ENCODE assay signal across 12 cellular contexts in the genomic region with DNA sequence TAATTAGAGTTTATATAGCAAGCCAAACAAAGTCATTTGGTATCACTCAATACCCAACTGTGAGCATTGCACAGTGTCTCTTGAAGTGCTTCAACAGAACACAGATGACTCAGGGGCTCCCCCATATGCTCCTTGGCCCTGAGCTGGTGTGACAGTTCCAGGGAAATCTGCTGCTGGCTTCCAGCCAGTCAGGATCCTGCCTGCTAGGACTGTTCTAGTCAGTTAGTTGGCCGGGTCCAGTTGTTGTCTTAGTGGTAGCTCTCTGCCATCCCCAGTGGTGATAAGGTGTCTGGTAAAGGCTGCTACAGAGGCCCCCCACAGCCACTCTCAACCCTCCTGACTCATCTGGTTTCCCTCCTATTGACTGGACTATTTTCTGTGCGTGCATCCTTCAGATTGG.
DNase-seq lines count a peak whose midpoint lies in the region; ATAC-seq and TF ChIP-seq lines count a peak whose summit lies in the region.
"Had no signal": no experiment of that assay in that cellular context is flagged by ENCODE, and none has a peak within 500 bp of the region (broad histone marks: within the 10 kb centered on the region; RNA-seq: fewer than 3 reads in every experiment).

No MANE protein-coding gene starts in this region.

- TF ChIP-seq CTCF in neural crest cell (conservative IDR thresholded peaks at IDR 0.05) (no peak), GM23338 (conservative IDR thresholded peaks at IDR 0.05; ENCODE audit: low read depth in 2 of 2) (no peak), GM10248 (IDR thresholded peaks at IDR 0.05; ENCODE audit: control extremely low read depth, extremely low read depth, low read depth, missing control alignments) (no peak)

- H3K4me3 Mint-ChIP-seq in neural crest cell (no peak overlapping the region), GM23338 (no peak overlapping the region)
- H3K4me3 Mint-ChIP-seq: stimulated activated naive B cell treated with anti-CD40 and anti-IgM and Interleukin-4, amounts not matched to agents 10 μg/mL and 1 μg/mL and 100 μg/mL, for 72 hours had no signal

- H2AFZ ChIP-seq in GM23338, result no peak overlapping the region

- no peak overlapping the region for H3K4me3 ChIP-seq in GM23338
- H3K4me3 ChIP-seq: BLaER1, spleen had no signal

- no peaks in the 10 kb centered on the region for H3K79me2 ChIP-seq in GM23338 (replicated peaks; ENCODE audit: insufficient read depth)

- DNase-seq in AG20443 (ENCODE audit: low spot score) (peak; percentile 44), NCI-H446 (lab: John Stamatoyannopoulos, UW) (peak; percentile 81 to 97), fibroblast of gingiva (ENCODE audit: low read depth) (peak; percentile 47), neural crest cell (ENCODE audit: low read depth, low spot score) (no peak), GM23338 (ENCODE audit: low spot score) (no peak), GM10248 (ENCODE audit: extremely low spot score) (no peak)
- DNase-seq in central memory CD4-positive, alpha-beta T cell, result no peak
- DNase-seq: activated naive CD4-positive, alpha-beta T cell treated with anti-CD3 and anti-CD28 coated beads, Interleukin-2, amount 50 U/mL, for 16 hours; spleen; stimulated activated naive B cell treated with anti-CD40 and anti-IgM and Interleukin-4, amounts not matched to agents 10 μg/mL and 1 μg/mL and 100 μg/mL, for 72 hours had no signal

- ATAC-seq in HG02852 (IDR thresholded peaks at IDR 0.05; ENCODE audit: unreplicated experiment) (no peak), GM23338 (no peak)
- ATAC-seq: stimulated activated naive B cell treated with anti-CD40 and anti-IgM and Interleukin-4, amounts not matched to agents 10 μg/mL and 1 μg/mL and 100 μg/mL, for 72 hours had no signal

- no peaks in the 10 kb centered on the region for H3K36me3 Mint-ChIP-seq in neural crest cell (ENCODE audit: low read depth)
- H3K36me3 Mint-ChIP-seq in GM23338 (ENCODE audit: low read depth), result no peaks in the 10 kb centered on the region
- H3K36me3 Mint-ChIP-seq: stimulated activated naive B cell treated with anti-CD40 and anti-IgM and Interleukin-4, amounts not matched to agents 10 μg/mL and 1 μg/mL and 100 μg/mL, for 72 hours had no signal

- no peaks in the 10 kb centered on the region for H4K20me1 ChIP-seq in GM23338 (replicated peaks; ENCODE audit: insufficient read depth)
- H4K20me1 ChIP-seq: BLaER1 had no signal

- H3K36me3 ChIP-seq in GM23338 (ENCODE audit: insufficient read depth), result no peaks in the 10 kb centered on the region
- H3K36me3 ChIP-seq: BLaER1, spleen had no signal

- no peaks in the 10 kb centered on the region for H3K9me3 Mint-ChIP-seq in neural crest cell
- no peaks in the 10 kb centered on the region; the same call in 2 of the 3 replicates for H3K9me3 Mint-ChIP-seq in GM23338
- H3K9me3 Mint-ChIP-seq: stimulated activated naive B cell treated with anti-CD40 and anti-IgM and Interleukin-4, amounts not matched to agents 10 μg/mL and 1 μg/mL and 100 μg/mL, for 72 hours had no signal

- no peaks in the 10 kb centered on the region for H3K27me3 Mint-ChIP-seq in neural crest cell (ENCODE audit: low read depth)
- no peaks in the 10 kb centered on the region for H3K27me3 Mint-ChIP-seq in GM23338 (ENCODE audit: insufficient read depth, low read depth, poor library complexity)

- H3K27ac ChIP-seq in GM23338 (ENCODE audit: low read depth), result no peak overlapping the region
- H3K27ac ChIP-seq: BLaER1, spleen had no signal

- H3F3A ChIP-seq in GM23338 (replicated peaks; ENCODE audit: low read depth), result no peaks in the 10 kb centered on the region

- H3K27me3 ChIP-seq in GM23338 (ENCODE audit: insufficient read depth), result no peaks in the 10 kb centered on the region
- H3K27me3 ChIP-seq: BLaER1 had no signal

- H3K27ac Mint-ChIP-seq in neural crest cell (ENCODE audit: unreplicated experiment) (peak overlapping the region; percentile 36), GM23338 (no peak overlapping the region)
- H3K27ac Mint-ChIP-seq: stimulated activated naive B cell treated with anti-CD40 and anti-IgM and Interleukin-4, amounts not matched to agents 10 μg/mL and 1 μg/mL and 100 μg/mL, for 72 hours had no signal

- POLR2A ChIA-PET in GM10248 (lab: Yijun Ruan, JAX), result no interaction called here

- H3K4me1 Mint-ChIP-seq in neural crest cell (peaks cover 16% of the 10 kb centered on the region), GM23338 (peaks cover 22% of the 10 kb centered on the region)
- H3K4me1 Mint-ChIP-seq: stimulated activated naive B cell treated with anti-CD40 and anti-IgM and Interleukin-4, amounts not matched to agents 10 μg/mL and 1 μg/mL and 100 μg/mL, for 72 hours had no signal

- H3K9me2 ChIP-seq in GM23338 (ENCODE audit: insufficient read depth), result peaks cover 8% of the 10 kb centered on the region; the same call in 1 of the 2 replicates

- no peak overlapping the region for H3K4me2 ChIP-seq in GM23338
- H3K4me2 ChIP-seq: BLaER1 had no signal

- CTCF ChIA-PET in GM10248 (lab: Yijun Ruan, JAX), result interaction anchor here (1.5 kb wide), 1 partner anchor 104 kb away, joined by 5 read pairs; no protein-coding TSS in a partner anchor

- peaks cover 9% of the 10 kb centered on the region; the same call in 1 of the 2 replicates for H3K4me1 ChIP-seq in GM23338 (ENCODE audit: insufficient read depth)

TF ChIP-seq in GM23338, 12 proteins besides CTCF, POLR2A, EP300 and RAD21:
- TF ChIP-seq ZNF114 (CRISPR knock-in tag; IDR thresholded peaks at IDR 0.05) (no peak), POLR2AphosphoS5 (IDR thresholded peaks at IDR 0.05; ENCODE audit: low read depth) (no peak), NANOG (IDR thresholded peaks at IDR 0.05; ENCODE audit: borderline replicate concordance) (no peak), CREB1 (CRISPR knock-in tag; IDR thresholded peaks at IDR 0.05; ENCODE audit: low read depth) (no peak), EZH2 (IDR thresholded peaks at IDR 0.05; ENCODE audit: low read depth, unreplicated experiment) (no peak), JUNB (IDR thresholded peaks at IDR 0.05; ENCODE audit: unreplicated experiment) (no peak)
- TF ChIP-seq, protein P1, sequence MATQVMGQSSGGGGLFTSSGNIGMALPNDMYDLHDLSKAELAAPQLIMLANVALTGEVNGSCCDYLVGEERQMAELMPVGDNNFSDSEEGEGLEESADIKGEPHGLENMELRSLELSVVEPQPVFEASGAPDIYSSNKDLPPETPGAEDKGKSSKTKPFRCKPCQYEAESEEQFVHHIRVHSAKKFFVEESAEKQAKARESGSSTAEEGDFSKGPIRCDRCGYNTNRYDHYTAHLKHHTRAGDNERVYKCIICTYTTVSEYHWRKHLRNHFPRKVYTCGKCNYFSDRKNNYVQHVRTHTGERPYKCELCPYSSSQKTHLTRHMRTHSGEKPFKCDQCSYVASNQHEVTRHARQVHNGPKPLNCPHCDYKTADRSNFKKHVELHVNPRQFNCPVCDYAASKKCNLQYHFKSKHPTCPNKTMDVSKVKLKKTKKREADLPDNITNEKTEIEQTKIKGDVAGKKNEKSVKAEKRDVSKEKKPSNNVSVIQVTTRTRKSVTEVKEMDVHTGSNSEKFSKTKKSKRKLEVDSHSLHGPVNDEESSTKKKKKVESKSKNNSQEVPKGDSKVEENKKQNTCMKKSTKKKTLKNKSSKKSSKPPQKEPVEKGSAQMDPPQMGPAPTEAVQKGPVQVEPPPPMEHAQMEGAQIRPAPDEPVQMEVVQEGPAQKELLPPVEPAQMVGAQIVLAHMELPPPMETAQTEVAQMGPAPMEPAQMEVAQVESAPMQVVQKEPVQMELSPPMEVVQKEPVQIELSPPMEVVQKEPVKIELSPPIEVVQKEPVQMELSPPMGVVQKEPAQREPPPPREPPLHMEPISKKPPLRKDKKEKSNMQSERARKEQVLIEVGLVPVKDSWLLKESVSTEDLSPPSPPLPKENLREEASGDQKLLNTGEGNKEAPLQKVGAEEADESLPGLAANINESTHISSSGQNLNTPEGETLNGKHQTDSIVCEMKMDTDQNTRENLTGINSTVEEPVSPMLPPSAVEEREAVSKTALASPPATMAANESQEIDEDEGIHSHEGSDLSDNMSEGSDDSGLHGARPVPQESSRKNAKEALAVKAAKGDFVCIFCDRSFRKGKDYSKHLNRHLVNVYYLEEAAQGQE (IDR thresholded peaks at IDR 0.05; ENCODE audit: unreplicated experiment), result no peak

Comparison
In these comparisons a context has a peak if more than half of its experiments do, and no peak if none do; other contexts are left out.
1. DNase-seq: peak in AG20443 (single experiment), NCI-H446 (2 of 2) and fibroblast of gingiva (single experiment); none in neural crest cell (single experiment), GM23338 (single experiment), GM10248 (single experiment) and central memory CD4-positive, alpha-beta T cell (single experiment).